Comparison of ENCODE assay signal across 24 cellular contexts in the genomic region with DNA sequence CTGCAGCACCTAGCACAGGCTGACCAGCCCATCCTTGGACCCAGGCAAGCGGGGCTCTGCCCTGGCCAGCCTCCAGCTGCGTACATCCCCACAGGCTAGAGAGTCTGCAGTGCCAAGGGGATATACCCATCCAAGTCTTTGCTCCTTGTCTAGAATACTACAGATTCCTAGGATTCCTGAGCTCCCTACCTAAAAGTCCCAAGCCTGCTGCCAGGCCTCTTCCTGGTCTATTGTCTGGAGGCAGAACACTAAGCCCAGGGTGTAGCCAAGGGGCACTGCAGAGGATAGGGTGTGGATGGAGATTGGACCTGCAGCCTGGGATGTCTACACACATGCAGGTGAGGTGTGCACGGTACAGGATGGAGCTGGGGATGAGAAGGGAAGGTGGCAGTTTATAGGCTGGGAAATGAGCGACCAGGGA.
DNase-seq lines count a peak whose midpoint lies in the region; ATAC-seq, FAIRE-seq and TF ChIP-seq lines count a peak whose summit lies in the region.
"Had no signal": no experiment of that assay in that cellular context is flagged by ENCODE, and none has a peak within 500 bp of the region (broad histone marks: within the 10 kb centered on the region; RNA-seq: fewer than 3 reads in every experiment).

No MANE protein-coding gene starts in this region.

- no peaks in the 10 kb centered on the region for H3K36me3 Mint-ChIP-seq in WTC11

- peak; percentile 77 for DNase-seq in ELF-1 (ENCODE audit: low read depth, low spot score)
- DNase-seq in WTC11 (ENCODE audit: low spot score) = no peak
- DNase-seq in islet precursor cell = peak; percentile 81
- no peak for DNase-seq in spleen
- DNase-seq in HT-29 (ENCODE audit: low spot score) = no peak
- no peak for DNase-seq in stimulated activated CD4-positive, alpha-beta T cell treated with anti-CD3 and anti-CD28 coated beads, Interleukin-12 subunit alpha, Interleukin-12 subunit beta, amount 100 ng/mL, for 4 hours
- DNase-seq in H54 (ENCODE audit: insufficient read length, low spot score) = no peak
- DNase-seq: activated CD4-positive, alpha-beta T cell treated with anti-CD3 and anti-CD28 coated beads for 1 hour; activated CD8-positive, alpha-beta memory T cell treated with anti-CD3 and anti-CD28 coated beads, Interleukin-2, amount 50 U/mL, for 4 hours; activated gamma-delta T cell treated with Interleukin-2 at 50 U/mL for 16 hours; AML-193; cerebellar nuclear complex; foreskin fibroblast; hypothalamus; left cardiac atrium; NCI-H1105; NCI-H2107; NCI-H748 treated with DMSO at 0.1 percent for 48 hours; nucleus accumbens; PC-3; right cardiac atrium; stimulated activated naive CD4-positive, alpha-beta T cell treated with Interleukin-2 at 50 U/mL for 16 hours had no signal

- intact Hi-C loops in spleen (cut with DNase I; ENCODE audit: low total_unique reads) = no loop called here

- H3K9me3 Mint-ChIP-seq in WTC11 = no peaks in the 10 kb centered on the region

- H3K4me3 Mint-ChIP-seq in WTC11 = no peak overlapping the region

- H3K4me1 Mint-ChIP-seq in WTC11 = peaks cover 57% of the 10 kb centered on the region

- H3K27ac ChIP-seq in spleen = peak overlapping the region in 7 of 8 donors; percentile 76 to 98 (median 94)

- 88 to 97% (median 94%) methylated on average over 4 of the region's 4 CpGs for WGBS in spleen, 5 donors

- TF ChIP-seq POLR2A in spleen (IDR thresholded peaks at IDR 0.05) (no peak), H54 (IDR thresholded peaks at IDR 0.05; ENCODE audit: low read depth, low read length) (no peak)

- no peak for FAIRE-seq in H54 (lab: Jason Lieb, UNC)
- FAIRE-seq: G401.6 had no signal

- H3K36me3 ChIP-seq in spleen = no peaks in the 10 kb centered on the region

- peaks cover 0 to 50% (median 2%) of the 10 kb centered on the region in 7 donors for H3K27me3 ChIP-seq in spleen (replicated peaks in 1 of 7)

- CTCF ChIA-PET in WTC11 (lab: Charles Lee) = interaction anchor here (1.0 to 4.5 kb wide), 3 partner anchors 28 to 288 kb away, joined by 3 to 36 read pairs (median 3); no protein-coding TSS in a partner anchor

- TF ChIP-seq CTCF in WTC11 (IDR thresholded peaks at IDR 0.05) (no peak), spleen (IDR thresholded peaks at IDR 0.05 in 8 of 11, conservative IDR thresholded peaks at IDR 0.05 in 3 of 11) (no peak)

- peak; percentile 42 for ATAC-seq in WTC11
- ATAC-seq in GM19328 (IDR thresholded peaks at IDR 0.05; ENCODE audit: unreplicated experiment) = no peak
- ATAC-seq: left cardiac atrium, PC-3, right cardiac atrium had no signal

- H3K27ac Mint-ChIP-seq in WTC11 = no peak overlapping the region

- H3K27me3 Mint-ChIP-seq in WTC11 (ENCODE audit: low read depth) = peaks cover 32% of the 10 kb centered on the region

- peaks cover 7 to 73% (median 40%) of the 10 kb centered on the region in 6 donors for H3K4me1 ChIP-seq in spleen

- POLR2A ChIA-PET in WTC11 (lab: Charles Lee) = no interaction called here

- no peaks in the 10 kb centered on the region for H3K9me3 ChIP-seq in spleen

- peak overlapping the region in 1 of 8 donors; percentile 82 for H3K4me3 ChIP-seq in spleen

TF ChIP-seq in WTC11, 78 proteins besides CTCF, POLR2A, EP300 and RAD21:
- no peak for TF ChIP-seq ZNF396 (CRISPR knock-in tag; IDR thresholded peaks at IDR 0.05; ENCODE audit: borderline replicate concordance)
- TF ChIP-seq ZSCAN18 (CRISPR knock-in tag; IDR thresholded peaks at IDR 0.05) = no peak
- TF ChIP-seq NR1H2 (CRISPR knock-in tag; IDR thresholded peaks at IDR 0.05) = no peak
- TF ChIP-seq ELF4 (CRISPR knock-in tag; IDR thresholded peaks at IDR 0.05; ENCODE audit: low read depth) = no peak

Comparison
In these comparisons a context has a peak if more than half of its experiments do, and no peak if none do; other contexts are left out.
1. DNase-seq: peak in ELF-1 (single experiment) and islet precursor cell (single experiment); none in WTC11 (single experiment), spleen (single experiment), HT-29 (single experiment), stimulated activated CD4-positive, alpha-beta T cell treated with anti-CD3 and anti-CD28 coated beads, Interleukin-12 subunit alpha, Interleukin-12 subunit beta, amount 100 ng/mL, for 4 hours (single experiment) and H54 (single experiment).